In the genomic region with DNA sequence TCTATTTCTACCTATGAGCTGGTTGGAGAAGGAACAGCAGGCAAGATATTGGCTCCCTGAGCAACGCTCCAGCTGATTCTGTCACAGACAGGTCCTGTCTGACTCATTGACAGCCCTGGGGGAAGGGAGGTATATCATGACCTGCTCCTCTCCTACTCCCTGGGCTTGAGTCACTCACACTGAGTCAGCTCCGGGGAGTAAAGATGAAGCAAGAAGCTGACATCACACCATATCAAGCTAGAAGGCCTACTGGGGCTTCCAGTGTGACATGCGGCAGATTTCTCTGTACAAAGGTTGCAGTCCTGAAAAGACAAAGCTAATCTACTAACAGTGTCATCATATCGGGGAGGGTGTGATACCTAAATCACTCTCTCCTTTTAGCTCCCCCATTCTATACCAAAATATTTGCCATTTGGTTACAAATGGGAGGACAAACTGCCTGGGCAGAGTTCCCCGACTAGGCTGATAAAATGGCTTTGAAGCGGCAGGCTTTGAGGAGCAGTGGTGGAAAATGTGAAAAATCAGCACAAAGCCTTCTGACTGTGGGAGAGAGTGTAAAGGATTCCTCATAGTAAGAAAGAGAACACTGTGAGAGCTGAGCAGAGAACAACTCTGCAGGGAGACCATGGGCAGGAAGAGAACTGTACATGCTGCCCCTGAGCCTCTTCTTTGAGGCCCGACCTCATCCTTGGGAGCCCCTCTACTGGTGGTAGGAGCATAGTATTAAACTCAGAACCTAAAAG, we compare ENCODE assay signal across 8 cellular contexts. TPM values are rescaled to one million over a fixed set of nuclear protein-coding genes. Genes with fewer than 3 reads are reported as not detected.
DNase-seq lines count a peak whose midpoint lies in the region; ATAC-seq and TF ChIP-seq lines count a peak whose summit lies in the region.

No MANE protein-coding gene starts in this region.

- intact Hi-C loops in lower lobe of right lung (cut with DNase I) = no loop called here

- H3K27me3 ChIP-seq in lower lobe of right lung (ENCODE audit: low read depth) = no peaks in the 10 kb centered on the region

- ATAC-seq in activated CD4-positive, CD25-positive, alpha-beta regulatory T cell treated with anti-CD3 and anti-CD28 coated beads, Interleukin-2, amount 50 U/mL, for 24 hours = peak; percentile 100
- ATAC-seq in lower lobe of right lung = peak; percentile 89 to 93
- ATAC-seq in GM21390 (IDR thresholded peaks at IDR 0.05; ENCODE audit: unreplicated experiment) = no peak
- no peak for ATAC-seq in GM19023 (IDR thresholded peaks at IDR 0.05; ENCODE audit: unreplicated experiment)

- H3K4me1 ChIP-seq in lower lobe of right lung = peaks cover 60% of the 10 kb centered on the region

- DNase-seq in HS-5 (ENCODE audit: low read depth) = peak; percentile 99
- DNase-seq in central memory CD4-positive, alpha-beta T cell = peak; percentile 11
- peak; percentile 54 for DNase-seq in lower lobe of right lung
- DNase-seq in stimulated activated CD8-positive, alpha-beta memory T cell treated with anti-CD3 and anti-CD28 coated beads, Interleukin-12 subunit alpha, Interleukin-12 subunit beta, amount 100 ng/mL, for 24 hours (ENCODE audit: extremely low read depth) = peak; percentile 72
- no peak for DNase-seq in NCI-H2029 treated with DMSO at 0.1 percent for 48 hours (lab: John Stamatoyannopoulos, UW)

- H3K9me3 ChIP-seq in lower lobe of right lung = no peaks in the 10 kb centered on the region

- no peak overlapping the region for H3K4me3 ChIP-seq in lower lobe of right lung

- H3K27ac ChIP-seq in lower lobe of right lung = peak overlapping the region; percentile 61

- H3K36me3 ChIP-seq in lower lobe of right lung = peaks cover 99% of the 10 kb centered on the region

- TF ChIP-seq CTCF in lower lobe of right lung (IDR thresholded peaks at IDR 0.05) = no peak

RNA-seq across cellular contexts. Expression of a gene that starts 15.5 kb away (rescaled TPM):
- 66.0 TPM for total RNA-seq in lower lobe of right lung

RNA-seq across cellular contexts. Expression of a gene that starts 29.7 kb away (rescaled TPM):
- 23.7 TPM for total RNA-seq in lower lobe of right lung

RNA-seq across cellular contexts. Expression of a gene that starts 35.3 kb away (rescaled TPM):
- total RNA-seq in lower lobe of right lung = 57.6 TPM

RNA-seq across cellular contexts. Expression of a gene that starts 57.2 kb away (rescaled TPM):
- total RNA-seq in lower lobe of right lung = 106 TPM

Comparison
In these comparisons a context has a peak if more than half of its experiments do, and no peak if none do; other contexts are left out.
1. ATAC-seq: peak in activated CD4-positive, CD25-positive, alpha-beta regulatory T cell treated with anti-CD3 and anti-CD28 coated beads, Interleukin-2, amount 50 U/mL, for 24 hours (2 of 2) and lower lobe of right lung (2 of 2); none in GM21390 (single experiment) and GM19023 (single experiment).